1 cellular context compared by ENCODE assay signal in genomic region chr5:471750-472058, GRCh38.
TF ChIP-seq lines count a peak whose summit lies in the region.

No MANE protein-coding gene starts in this region.

TF ChIP-seq in H1, 55 proteins besides CTCF, POLR2A, EP300 and RAD21 (continued from another document):
- TF ChIP-seq KDM4A (IDR thresholded peaks at IDR 0.05; ENCODE audit: low read depth, low read length, severe bottlenecking) (no peak), CBX5 (IDR thresholded peaks at IDR 0.05; ENCODE audit: low read depth, low read length) (no peak), CTBP2 (IDR thresholded peaks at IDR 0.05; ENCODE audit: borderline replicate concordance, insufficient read depth, insufficient read length, low read length) (no peak), FOSL1 (IDR thresholded peaks at IDR 0.05; ENCODE audit: insufficient read depth, low read depth, low read length) (no peak), EGR1 (IDR thresholded peaks at IDR 0.05; ENCODE audit: borderline replicate concordance, low read depth, low read length) (no peak)
